14 cellular contexts compared by ENCODE assay signal in genomic region chr9:99693888-99694287, GRCh38.
DNase-seq lines count a peak whose midpoint lies in the region; ATAC-seq and TF ChIP-seq lines count a peak whose summit lies in the region.
"Had no signal": no experiment of that assay in that cellular context is flagged by ENCODE, and none has a peak within 500 bp of the region (broad histone marks: within the 10 kb centered on the region; RNA-seq: fewer than 3 reads in every experiment).

No MANE protein-coding gene starts in this region.

- no peaks in the 10 kb centered on the region for H3K4me1 ChIP-seq in psoas muscle
- H3K4me1 ChIP-seq: A549 had no signal

- intact Hi-C loops in psoas muscle (cut with DNase I), result no loop called here

- WGBS in psoas muscle, 3 donors, result 27 to 45% (median 37%) methylated on average over 3 of the region's 3 CpGs

- TF ChIP-seq CTCF in psoas muscle (IDR thresholded peaks at IDR 0.05), result no peak

- H3K9me3 ChIP-seq in psoas muscle, result no peaks in the 10 kb centered on the region
- H3K9me3 ChIP-seq: A549 had no signal

- H3K36me3 ChIP-seq in psoas muscle (ENCODE audit: insufficient read depth in 1 of 2, low read depth in 1 of 2), result no peaks in the 10 kb centered on the region

- no peak overlapping the region for H3K27ac ChIP-seq in psoas muscle
- H3K27ac ChIP-seq: A549 had no signal

- H3K27me3 ChIP-seq in psoas muscle (ENCODE audit: insufficient read depth in 3 of 3, low read length in 2 of 3), result no peaks in the 10 kb centered on the region

- ATAC-seq in psoas muscle, result peak in 2 of 4 donors; percentile 50 to 66
- ATAC-seq in HG02870 (IDR thresholded peaks at IDR 0.05; ENCODE audit: unreplicated experiment), result no peak
- ATAC-seq in GM21825 (IDR thresholded peaks at IDR 0.05; ENCODE audit: unreplicated experiment), result no peak
- ATAC-seq: A549; CD8-positive, alpha-beta T cell; HCT116 had no signal

- H3K4me3 ChIP-seq in psoas muscle, result peak overlapping the region; percentile 8
- H3K4me3 ChIP-seq: A549 had no signal

- DNase-seq in HCEC 1CT, result peak; percentile 14
- DNase-seq in NCI-H460 (ENCODE audit: extremely low read depth, low read depth), result peak; percentile 72
- DNase-seq in fibroblast of gingiva (ENCODE audit: low read depth), result peak; percentile 33
- DNase-seq in psoas muscle, result no peak
- no peak for DNase-seq in AG08396 (ENCODE audit: low spot score)
- DNase-seq: CD8-positive, alpha-beta T cell; COR-L47; DMS153; DMS79 treated with DMSO at 0.1 percent for 48 hours; EL had no signal

Comparison
In these comparisons a context has a peak if more than half of its experiments do, and no peak if none do; other contexts are left out.
1. DNase-seq: peak in HCEC 1CT (single experiment), NCI-H460 (single experiment) and fibroblast of gingiva (single experiment); none in psoas muscle (0 of 2) and AG08396 (single experiment).